ENCODE assay signal across 30 cellular contexts in the genomic region with DNA sequence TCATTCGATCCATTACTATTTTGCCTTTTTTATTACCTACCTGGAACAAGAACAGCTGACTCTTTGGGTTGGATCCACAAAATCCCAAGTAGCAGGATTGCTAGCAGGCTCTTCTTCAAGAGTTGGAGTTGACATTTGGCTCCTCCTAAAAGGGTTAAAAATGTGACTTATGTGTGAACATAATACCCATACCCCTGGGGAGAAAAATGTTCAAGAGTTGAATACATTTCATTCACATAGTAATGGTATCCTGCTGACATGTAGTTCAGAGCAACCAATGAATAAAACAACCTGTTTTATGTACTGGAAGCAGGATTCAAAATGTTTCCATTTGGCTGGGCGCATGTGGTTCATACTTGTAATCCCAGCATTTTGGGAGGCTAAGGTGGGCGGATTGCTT.
"Had no signal": no experiment of that assay in that cellular context is flagged by ENCODE, and none has a peak within 500 bp of the region (broad histone marks: within the 10 kb centered on the region; RNA-seq: fewer than 3 reads in every experiment).

No MANE protein-coding gene starts in this region.

- FAIRE-seq: small intestine had no signal

- H3K9me3 ChIP-seq: ovary, psoas muscle, right lobe of liver, sigmoid colon, suprapubic skin, testis, tibial artery, transverse colon, upper lobe of right lung, uterus had no signal

- H3K4me2 ChIP-seq: neural progenitor cell had no signal

- H3K4me3 ChIP-seq: neural progenitor cell, ovary, psoas muscle, right lobe of liver, sigmoid colon, suprapubic skin, testis, tibial artery, transverse colon, upper lobe of right lung, uterus had no signal

- H3K9me3 Mint-ChIP-seq: naive thymus-derived CD8-positive, alpha-beta T cell; natural killer cell treated with Interleukin-12 subunit alpha and Interleukin-12 subunit beta and Interleukin-15 and Interleukin-18, amount 100 ng/mL, for 72 hours; nephron progenitor cell; neural progenitor cell; stimulated activated effector memory CD8-positive, alpha-beta T cell treated with anti-CD3 and anti-CD28 coated beads, Interleukin-12 subunit alpha, Interleukin-12 subunit beta, amount 100 ng/mL, for 72 hours; stimulated activated naive CD8-positive, alpha-beta T cell treated with anti-CD3 and anti-CD28 coated beads, Interleukin-15, amount 100 ng/mL, for 72 hours; type B pancreatic cell had no signal

- H3K27ac Mint-ChIP-seq: nephron progenitor cell; neural progenitor cell; progenitor cell of endocrine pancreas; stimulated activated effector memory CD8-positive, alpha-beta T cell treated with anti-CD3 and anti-CD28 coated beads, Interleukin-12 subunit alpha, Interleukin-12 subunit beta, amount 100 ng/mL, for 72 hours; type B pancreatic cell had no signal

- ATAC-seq: naive thymus-derived CD8-positive, alpha-beta T cell; natural killer cell treated with Interleukin-12 subunit alpha and Interleukin-12 subunit beta and Interleukin-15 and Interleukin-18, amount 100 ng/mL, for 72 hours; psoas muscle; right cardiac atrium; right lobe of liver; stimulated activated effector memory CD8-positive, alpha-beta T cell treated with anti-CD3 and anti-CD28 coated beads, Interleukin-12 subunit alpha, Interleukin-12 subunit beta, amount 100 ng/mL, for 72 hours; stimulated activated naive CD8-positive, alpha-beta T cell treated with anti-CD3 and anti-CD28 coated beads, Interleukin-15, amount 100 ng/mL, for 72 hours; stimulated activated naive CD8-positive, alpha-beta T cell treated with anti-CD3 and anti-CD28 coated beads, Interleukin-15, Interleukin-2, amounts not matched to agents 100 U/mL and 50 U/mL, for 24 hours; upper lobe of right lung had no signal

- H3K27me3 Mint-ChIP-seq: naive thymus-derived CD8-positive, alpha-beta T cell; natural killer cell treated with Interleukin-12 subunit alpha and Interleukin-12 subunit beta and Interleukin-15 and Interleukin-18, amount 100 ng/mL, for 72 hours; progenitor cell of endocrine pancreas; stimulated activated naive CD8-positive, alpha-beta T cell treated with anti-CD3 and anti-CD28 coated beads, Interleukin-15, amount 100 ng/mL, for 72 hours; type B pancreatic cell had no signal

- H3K27me3 ChIP-seq: neural progenitor cell, ovary, right lobe of liver, sigmoid colon, suprapubic skin, testis, tibial artery, transverse colon, upper lobe of right lung, uterus had no signal

- H3K27ac ChIP-seq: neural progenitor cell, ovary, parathyroid adenoma, psoas muscle, right lobe of liver, sigmoid colon, suprapubic skin, testis, tibial artery, transverse colon, upper lobe of right lung, uterus had no signal

- DNase-seq: naive thymus-derived CD8-positive, alpha-beta T cell; nephron progenitor cell; occipital lobe; ovary; posterior cingulate gyrus; psoas muscle; right cardiac atrium; right lobe of liver; sigmoid colon; stimulated activated CD4-positive, alpha-beta T cell treated with anti-CD3 and anti-CD28 coated beads, Interleukin-15, amount 100 ng/mL, for 24 hours; stimulated activated CD4-positive, alpha-beta T cell treated with anti-CD3 and anti-CD28 coated beads, Interleukin-2, amount 100 ng/mL, for 24 hours; stimulated activated CD4-positive, alpha-beta T cell treated with anti-CD3 and anti-CD28 coated beads, Interleukin-2, amount 100 ng/mL, for 48 hours; stimulated activated CD4-positive, alpha-beta T cell treated with anti-CD3 and anti-CD28 coated beads, Interleukin-4, amount 100 ng/mL, for 24 hours; stimulated activated naive CD4-positive, alpha-beta T cell; stimulated activated naive CD8-positive, alpha-beta T cell treated with anti-CD3 and anti-CD28 coated beads, Interleukin-15, amount 100 ng/mL, for 72 hours; stimulated activated naive CD8-positive, alpha-beta T cell treated with anti-CD3 and anti-CD28 coated beads, Interleukin-15, Interleukin-2, amounts not matched to agents 100 U/mL and 50 U/mL, for 24 hours; substantia nigra; testis; tibial artery; transverse colon; upper lobe of right lung; uterus had no signal

- H3K4me3 Mint-ChIP-seq: naive thymus-derived CD8-positive, alpha-beta T cell; natural killer cell treated with Interleukin-12 subunit alpha and Interleukin-12 subunit beta and Interleukin-15 and Interleukin-18, amount 100 ng/mL, for 72 hours; nephron progenitor cell; neural progenitor cell; stimulated activated effector memory CD8-positive, alpha-beta T cell treated with anti-CD3 and anti-CD28 coated beads, Interleukin-12 subunit alpha, Interleukin-12 subunit beta, amount 100 ng/mL, for 72 hours; stimulated activated naive CD8-positive, alpha-beta T cell treated with anti-CD3 and anti-CD28 coated beads, Interleukin-15, amount 100 ng/mL, for 72 hours; type B pancreatic cell had no signal

- H2AFZ ChIP-seq: neural progenitor cell, parathyroid adenoma had no signal

- H3K36me3 ChIP-seq: ovary, uterus had no signal

- H3K9ac ChIP-seq: neural progenitor cell, parathyroid adenoma had no signal

- H3K79me2 ChIP-seq: parathyroid adenoma had no signal

- H3K4me1 ChIP-seq: parathyroid adenoma, suprapubic skin, transverse colon, uterus had no signal
